ENCODE assay signal across 10 cellular contexts in the genomic region with DNA sequence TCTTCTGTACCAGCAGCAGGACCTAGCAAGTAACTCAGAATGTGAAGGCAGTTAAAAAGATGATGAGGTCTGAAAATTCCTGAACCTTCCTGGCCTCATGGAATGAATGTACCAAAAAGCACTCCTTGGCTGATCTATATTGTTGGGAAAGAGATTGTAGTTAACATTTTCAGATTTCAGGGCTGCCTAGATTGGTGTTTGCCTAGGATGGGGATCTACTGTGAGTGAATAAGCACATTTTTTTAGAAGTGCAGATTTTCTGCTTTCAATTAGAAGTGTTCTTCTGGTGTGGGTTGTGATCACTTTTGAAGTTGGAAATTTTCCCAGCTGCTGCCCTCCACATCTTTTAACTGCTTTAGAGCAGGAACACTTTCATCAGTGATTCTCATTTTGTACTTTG. TPM values are rescaled to one million over a fixed set of nuclear protein-coding genes. Genes with fewer than 3 reads are reported as not detected.
DNase-seq lines count a peak whose midpoint lies in the region; ATAC-seq and TF ChIP-seq lines count a peak whose summit lies in the region.
"Had no signal": no experiment of that assay in that cellular context is flagged by ENCODE, and none has a peak within 500 bp of the region (broad histone marks: within the 10 kb centered on the region; RNA-seq: fewer than 3 reads in every experiment).

No MANE protein-coding gene starts in this region.

- TF ChIP-seq CTCF in sigmoid colon (IDR thresholded peaks at IDR 0.05) (no peak), HFFc6 (IDR thresholded peaks at IDR 0.05) (no peak)

- peak overlapping the region; percentile 10 for H3K4me3 ChIP-seq in effector memory CD4-positive, alpha-beta T cell (ENCODE audit: insufficient read depth, low read depth, low read length, poor library complexity, severe bottlenecking)
- no peak overlapping the region for H3K4me3 ChIP-seq in sigmoid colon

- no peak overlapping the region for H3K4me3 Mint-ChIP-seq in HFFc6

- H3K27ac Mint-ChIP-seq in HFFc6: no peak overlapping the region

- no peaks in the 10 kb centered on the region for H3K9me3 Mint-ChIP-seq in HFFc6

- H3K36me3 Mint-ChIP-seq in HFFc6 (ENCODE audit: low read depth): no peaks in the 10 kb centered on the region

- ATAC-seq in HG03354 (IDR thresholded peaks at IDR 0.05; ENCODE audit: poor library complexity, severe bottlenecking, unreplicated experiment): no peak

- peaks cover 41% of the 10 kb centered on the region for H3K4me1 Mint-ChIP-seq in HFFc6 (ENCODE audit: low read depth)

- H3K27ac ChIP-seq in effector memory CD4-positive, alpha-beta T cell (ENCODE audit: insufficient read depth, low read length, poor library complexity, severe bottlenecking): no peak overlapping the region
- H3K27ac ChIP-seq in sigmoid colon: peak overlapping the region; percentile 28 to 100 (median 96)

- H3K27me3 Mint-ChIP-seq in HFFc6 (ENCODE audit: insufficient read depth): peaks cover 24% of the 10 kb centered on the region

- DNase-seq in EH (ENCODE audit: low read depth) (peak; percentile 18), OCI-M1 (lab: John Stamatoyannopoulos, UW) (peak; percentile 28), sigmoid colon (no peak), HFFc6 (no peak), A172 (ENCODE audit: low spot score) (no peak), NCI-H524 (lab: John Stamatoyannopoulos, UW) (no peak)
- no peak for DNase-seq in effector memory CD4-positive, alpha-beta T cell
- DNase-seq: head of caudate nucleus, NCI-H446 had no signal

- no peaks in the 10 kb centered on the region for H3K36me3 ChIP-seq in effector memory CD4-positive, alpha-beta T cell (ENCODE audit: control insufficient read depth, insufficient read depth, low read length)
- no peaks in the 10 kb centered on the region for H3K36me3 ChIP-seq in sigmoid colon

- no peak for TF ChIP-seq EP300 in sigmoid colon (IDR thresholded peaks at IDR 0.05)

- no peaks in the 10 kb centered on the region for H3K9me3 ChIP-seq in effector memory CD4-positive, alpha-beta T cell (ENCODE audit: control insufficient read depth, low read length)
- H3K9me3 ChIP-seq in sigmoid colon: no peaks in the 10 kb centered on the region

- no peak for TF ChIP-seq POLR2A in sigmoid colon (IDR thresholded peaks at IDR 0.05)

- intact Hi-C loops in sigmoid colon (cut with DNase I): no loop called here

- peaks cover 66% of the 10 kb centered on the region for H3K4me1 ChIP-seq in effector memory CD4-positive, alpha-beta T cell (ENCODE audit: control insufficient read depth, insufficient read depth, low read length, poor library complexity, severe bottlenecking)
- peaks cover 0 to 90% (median 81%) of the 10 kb centered on the region in 4 donors for H3K4me1 ChIP-seq in sigmoid colon

- no peaks in the 10 kb centered on the region for H3K27me3 ChIP-seq in effector memory CD4-positive, alpha-beta T cell (replicated peaks; ENCODE audit: control insufficient read depth, insufficient read depth, low read length, poor library complexity, severe bottlenecking)
- H3K27me3 ChIP-seq in sigmoid colon: no peaks in the 10 kb centered on the region

RNA-seq across cellular contexts. Expression of gene MYLIP, which starts 6.2 kb away (rescaled TPM):
- total RNA-seq in sigmoid colon: 10 to 100 TPM; 18.0 to 50.0 (median 41.3) TPM
- 10 to 100 TPM; 13.4 to 21.6 (median 17.9) TPM for polyA plus RNA-seq in sigmoid colon
- total RNA-seq in HFFc6 (2021; fragmentation: NEBNext Ultra II Directional; extraction: Animal tissue kit (Norgen Biotek cat#: 25700)): 1 to 10 TPM in 3 of 6 experiments, under 1 TPM in 3; 0.80 to 1.2 (median 1.0) TPM
- 2.4 and 4.7 TPM in 2 replicates for total RNA-seq in A172 (2014; rRNA removed; shearing (Covaris generic))

Comparison
In these comparisons a context has a peak if more than half of its experiments do, and no peak if none do; other contexts are left out.
1. DNase-seq: peak in EH (single experiment) and OCI-M1 (single experiment); none in effector memory CD4-positive, alpha-beta T cell (0 of 3), sigmoid colon (single experiment), HFFc6 (single experiment), A172 (single experiment) and NCI-H524 (0 of 2).